ENCODE assay signal across 1 cellular context in the genomic region with DNA sequence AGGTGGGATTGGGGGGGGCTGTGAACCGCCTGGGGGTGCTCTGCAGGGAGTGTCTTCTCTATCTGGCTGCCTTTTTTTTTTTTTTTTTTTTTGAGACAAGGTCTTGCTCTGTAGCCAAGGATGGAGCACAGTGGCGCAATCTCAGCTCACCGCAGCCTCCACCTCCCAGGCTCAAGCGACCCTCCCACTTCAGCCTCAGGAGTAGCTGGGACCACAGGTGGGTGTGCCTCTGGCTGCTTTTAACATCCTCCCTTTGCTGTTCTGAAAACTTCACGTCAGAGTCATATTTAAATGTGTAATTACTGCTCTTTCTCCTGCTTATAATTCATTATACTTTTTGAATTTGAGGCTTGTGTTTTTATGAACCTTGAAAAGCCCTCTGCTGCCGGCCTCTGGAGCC.
A peak's percentile ranks its signal among the peaks of the same experiment; 100 is the strongest.
TF ChIP-seq lines count a peak whose summit lies in the region.

No MANE protein-coding gene starts in this region.

TF ChIP-seq in IMR-90, 13 proteins besides CTCF, POLR2A, EP300 and RAD21:
- TF ChIP-seq CEBPB (IDR thresholded peaks at IDR 0.05; ENCODE audit: low read depth, low read length) (0 out of 2 replicates have a peak, but pooled peaks have one; percentile 13), CHD1 (IDR thresholded peaks at IDR 0.05; ENCODE audit: low read depth, low read length) (no peak)
